Comparison of ENCODE assay signal across 8 cellular contexts in genomic region chr2:238439093-238439849, GRCh38. TPM values are rescaled to one million over a fixed set of nuclear protein-coding genes. Genes with fewer than 3 reads are reported as not detected.
DNase-seq lines count a peak whose midpoint lies in the region; ATAC-seq and TF ChIP-seq lines count a peak whose summit lies in the region.

No MANE protein-coding gene starts in this region.

- intact Hi-C loops in naive thymus-derived CD4-positive, alpha-beta T cell (cut with micrococcal nuclease) = no loop called here
- intact Hi-C loops in uterus (cut with DNase I; ENCODE audit: low total_unique reads) = no loop called here

- H3K4me3 ChIP-seq in brain microvascular endothelial cell (ENCODE audit: low read depth, low read length) = peak overlapping the region; percentile 20
- H3K4me3 ChIP-seq in naive thymus-derived CD4-positive, alpha-beta T cell (ENCODE audit: low read length) = peak overlapping the region; percentile 8
- H3K4me3 ChIP-seq in uterus = no peak overlapping the region

- peaks cover 10 to 12% of the 10 kb centered on the region in 2 donors for H3K4me1 ChIP-seq in naive thymus-derived CD4-positive, alpha-beta T cell (ENCODE audit: control insufficient read depth in 2 of 2, insufficient read depth in 2 of 2, low read length in 2 of 2)
- H3K4me1 ChIP-seq in uterus = no peaks in the 10 kb centered on the region

- H3K36me3 ChIP-seq in brain microvascular endothelial cell (replicated peaks) (peaks cover 18% of the 10 kb centered on the region), uterus (no peaks in the 10 kb centered on the region)
- peaks cover 0 to 56% (median 5%) of the 10 kb centered on the region in 3 experiments for H3K36me3 ChIP-seq in naive thymus-derived CD4-positive, alpha-beta T cell (ENCODE audit: control insufficient read depth in 2 of 3, insufficient read depth in 3 of 3, low read length in 3 of 3)

- peak; percentile 73 for DNase-seq in stimulated activated naive CD4-positive, alpha-beta T cell treated with Interleukin-2 at 50 U/mL for 16 hours (lab: John Stamatoyannopoulos, UW)
- no peak for DNase-seq in stimulated activated naive CD4-positive, alpha-beta T cell (lab: John Stamatoyannopoulos, UW)
- DNase-seq in brain microvascular endothelial cell = peak; percentile 98
- DNase-seq in naive thymus-derived CD4-positive, alpha-beta T cell = peak in 1 of 9 donors; percentile 52
- DNase-seq in uterus = peak in 1 of 2 donors; percentile 36
- DNase-seq in DMS79 (lab: John Stamatoyannopoulos, UW) = no peak

- in situ Hi-C loops in brain microvascular endothelial cell (cut with HindIII; ENCODE audit: low pct_ligation_motif_present, low sequenced_read_pairs) = no loop called here

- H3K27ac ChIP-seq in brain microvascular endothelial cell (peak overlapping the region; percentile 98), uterus (peak overlapping the region; percentile 20 to 34)
- no peak overlapping the region for H3K27ac ChIP-seq in naive thymus-derived CD4-positive, alpha-beta T cell (ENCODE audit: low read depth, low read length)

- CTCF ChIA-PET in naive thymus-derived CD4-positive, alpha-beta T cell (lab: Charles Lee) = no interaction called here

- H3K4me3 Mint-ChIP-seq in naive thymus-derived CD4-positive, alpha-beta T cell = peak overlapping the region in 9 of 10 donors; percentile 2 to 46 (median 12)

- no peaks in the 10 kb centered on the region for H3K9me3 Mint-ChIP-seq in naive thymus-derived CD4-positive, alpha-beta T cell

- peaks cover 7 to 36% (median 28%) of the 10 kb centered on the region in 5 donors for H3K36me3 Mint-ChIP-seq in naive thymus-derived CD4-positive, alpha-beta T cell

- H3K9me3 ChIP-seq in naive thymus-derived CD4-positive, alpha-beta T cell (ENCODE audit: control insufficient read depth in 2 of 3, low read length in 3 of 3) = no peaks in the 10 kb centered on the region
- H3K9me3 ChIP-seq in uterus = no peaks in the 10 kb centered on the region

- no peak for TF ChIP-seq CTCF in brain microvascular endothelial cell (IDR thresholded peaks at IDR 0.05; ENCODE audit: low read depth, low read length, missing control alignments)
- no peak for TF ChIP-seq CTCF in uterus (IDR thresholded peaks at IDR 0.05)

- H3K27ac Mint-ChIP-seq in naive thymus-derived CD4-positive, alpha-beta T cell = peak overlapping the region in 8 of 9 donors; percentile 5 to 69 (median 50)

- H3K4me1 Mint-ChIP-seq in naive thymus-derived CD4-positive, alpha-beta T cell = peaks cover 32 to 82% (median 78%) of the 10 kb centered on the region in 7 donors

- H3K27me3 Mint-ChIP-seq in naive thymus-derived CD4-positive, alpha-beta T cell = no peaks in the 10 kb centered on the region

- peak; percentile 42 for ATAC-seq in naive thymus-derived CD4-positive, alpha-beta T cell
- ATAC-seq in GM19455 (IDR thresholded peaks at IDR 0.05; ENCODE audit: unreplicated experiment) (no peak), HG03159 (IDR thresholded peaks at IDR 0.05; ENCODE audit: unreplicated experiment) (no peak)

- TF ChIP-seq POLR2A in uterus (IDR thresholded peaks at IDR 0.05) = no peak

- POLR2A ChIA-PET in naive thymus-derived CD4-positive, alpha-beta T cell (lab: Charles Lee) = interaction anchor here (0.6 kb wide), 1 partner anchor 51 kb away, joined by 4 read pairs; no protein-coding TSS in a partner anchor

- H3K27me3 ChIP-seq in brain microvascular endothelial cell (replicated peaks) (no peaks in the 10 kb centered on the region), uterus (no peaks in the 10 kb centered on the region)
- H3K27me3 ChIP-seq in naive thymus-derived CD4-positive, alpha-beta T cell (ENCODE audit: control insufficient read depth in 2 of 2, insufficient read depth in 2 of 2, low read length in 2 of 2) = no peaks in the 10 kb centered on the region

RNA-seq across cellular contexts. Expression of gene ASB1, which starts 12.5 kb away (rescaled TPM):
- total RNA-seq in naive thymus-derived CD4-positive, alpha-beta T cell = 10 to 100 TPM; 25.0 to 55.2 (median 33.1) TPM
- polyA plus RNA-seq in naive thymus-derived CD4-positive, alpha-beta T cell = 10 to 100 TPM; 17.5 to 29.3 TPM
- 10 to 100 TPM in 2 of 4 donors, 1 to 10 TPM in 2; 4.9 to 40.5 (median 18.6) TPM for total RNA-seq in uterus

Comparison
In these comparisons a context has a peak if more than half of its experiments do, and no peak if none do; other contexts are left out.
1. DNase-seq: peak in stimulated activated naive CD4-positive, alpha-beta T cell treated with Interleukin-2 at 50 U/mL for 16 hours (single experiment) and brain microvascular endothelial cell (single experiment); none in stimulated activated naive CD4-positive, alpha-beta T cell (0 of 6) and DMS79 (single experiment).
2. H3K4me3 ChIP-seq: peak in brain microvascular endothelial cell (single experiment) and naive thymus-derived CD4-positive, alpha-beta T cell (single experiment); none in uterus (0 of 2).